9 cellular contexts compared by ENCODE assay signal in genomic region chr5:93579561-93580386, GRCh38. TPM values are rescaled to one million over a fixed set of nuclear protein-coding genes. Genes with fewer than 3 reads are reported as not detected.
DNase-seq lines count a peak whose midpoint lies in the region; ATAC-seq, FAIRE-seq and TF ChIP-seq lines count a peak whose summit lies in the region.
"Had no signal": no experiment of that assay in that cellular context is flagged by ENCODE, and none has a peak within 500 bp of the region (broad histone marks: within the 10 kb centered on the region; RNA-seq: fewer than 3 reads in every experiment).

No MANE protein-coding gene starts in this region.

- peaks cover 17% of the 10 kb centered on the region for H3K27me3 ChIP-seq in WERI-Rb-1 (ENCODE audit: insufficient read depth, low read depth, severe bottlenecking)

- no peaks in the 10 kb centered on the region for H3K9me3 ChIP-seq in WERI-Rb-1 (ENCODE audit: severe bottlenecking)

- FAIRE-seq in GM19239 (lab: Jason Lieb, UNC) = peak; percentile 4
- FAIRE-seq: endometrium had no signal

- H3K27ac ChIP-seq in WERI-Rb-1 = no peak overlapping the region

- TF ChIP-seq CTCF in WERI-Rb-1 (IDR thresholded peaks at IDR 0.05; ENCODE audit: low read depth, low read length) (no peak), fibroblast of pulmonary artery (IDR thresholded peaks at IDR 0.05; ENCODE audit: low read length, missing control alignments) (no peak), omental fat pad (IDR thresholded peaks at IDR 0.05) (no peak)

- H3K4me3 ChIP-seq in WERI-Rb-1 (ENCODE audit: low read depth, low read length) (peak overlapping the region; percentile 71), fibroblast of pulmonary artery (replicated peaks; ENCODE audit: low read depth, low read length) (peak overlapping the region; percentile 89)

- DNase-seq in A172 (ENCODE audit: low spot score) = peak; percentile 30
- DNase-seq in GM19239 (ENCODE audit: insufficient read length, low spot score) = no peak
- peak; percentile 50 for DNase-seq in WERI-Rb-1
- DNase-seq in fibroblast of pulmonary artery (ENCODE audit: low read depth) = peak; percentile 60
- DNase-seq in omental fat pad (ENCODE audit: low spot score) = no peak
- DNase-seq in stimulated activated CD4-positive, alpha-beta T cell treated with anti-CD3 and anti-CD28 coated beads, Interleukin-4, amount 100 ng/mL, for 24 hours = no peak

- H3K36me3 ChIP-seq in WERI-Rb-1 = no peaks in the 10 kb centered on the region

- ATAC-seq in omental fat pad (ENCODE audit: low FRiP score) = peak; percentile 10
- no peak for ATAC-seq in HG02571 (IDR thresholded peaks at IDR 0.05; ENCODE audit: unreplicated experiment)
- ATAC-seq in GM21360 (IDR thresholded peaks at IDR 0.05; ENCODE audit: unreplicated experiment) = no peak

RNA-seq across cellular contexts. Expression of gene NR2F1-AS1, which starts 1.2 kb away (rescaled TPM):
- 9.8 and 24.4 TPM in 2 replicates for total RNA-seq in A172 (2014; rRNA removed; shearing (Covaris generic))
- 10 to 100 TPM; 17.3 to 31.0 (median 22.9) TPM for total RNA-seq in omental fat pad

RNA-seq across cellular contexts. Expression of gene NR2F1, which starts 3.2 kb away (rescaled TPM):
- total RNA-seq in A172 (2014; rRNA removed; shearing (Covaris generic)) = 6.9 and 10.0 TPM in 2 replicates
- 100 to 1,000 TPM in 1 of 4 donors, 10 to 100 TPM in 3; 15.6 to 117 (median 68.3) TPM for total RNA-seq in omental fat pad

Comparison
In these comparisons a context has a peak if more than half of its experiments do, and no peak if none do; other contexts are left out.
1. DNase-seq: peak in A172 (single experiment), WERI-Rb-1 (single experiment) and fibroblast of pulmonary artery (single experiment); none in GM19239 (single experiment), omental fat pad (single experiment) and stimulated activated CD4-positive, alpha-beta T cell treated with anti-CD3 and anti-CD28 coated beads, Interleukin-4, amount 100 ng/mL, for 24 hours (single experiment).